ENCODE assay signal across 11 cellular contexts in the genomic region with DNA sequence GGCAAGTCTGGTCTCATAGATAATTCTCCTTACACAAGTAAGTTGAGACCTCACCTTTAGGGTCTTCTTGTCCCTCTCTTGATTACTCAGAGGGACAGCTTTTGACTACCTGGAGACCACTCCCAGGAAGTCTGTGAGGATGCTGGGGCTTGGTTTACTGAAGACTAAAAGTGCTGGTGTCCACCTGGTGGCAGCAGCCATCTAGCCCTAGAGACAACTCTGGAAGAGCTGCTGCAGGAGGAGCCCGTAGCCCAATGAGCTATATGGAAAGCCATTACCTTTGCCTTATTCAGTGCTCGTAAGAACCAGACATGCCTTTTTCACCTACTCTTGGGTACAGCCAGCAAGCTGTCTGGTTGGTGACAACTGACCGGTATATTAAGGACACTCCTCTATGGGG. TPM values are rescaled to one million over a fixed set of nuclear protein-coding genes. Genes with fewer than 3 reads are reported as not detected.
DNase-seq lines count a peak whose midpoint lies in the region; ATAC-seq and TF ChIP-seq lines count a peak whose summit lies in the region.
"Had no signal": no experiment of that assay in that cellular context is flagged by ENCODE, and none has a peak within 500 bp of the region (broad histone marks: within the 10 kb centered on the region; RNA-seq: fewer than 3 reads in every experiment).

No MANE protein-coding gene starts in this region.

- no peaks in the 10 kb centered on the region for H3K36me3 ChIP-seq in RWPE2 (ENCODE audit: low read depth)
- H3K36me3 ChIP-seq: right atrium auricular region had no signal

- DNase-seq in AG09309 (ENCODE audit: low read depth) (no peak), RWPE2 (ENCODE audit: low spot score) (no peak), fibroblast of the aortic adventitia (ENCODE audit: low read depth) (peak; percentile 11), SW 1271 (lab: John Stamatoyannopoulos, UW) (no peak), HEK293T (ENCODE audit: extremely low spot score) (no peak)
- no peak for DNase-seq in activated naive CD4-positive, alpha-beta T cell treated with Interleukin-2 at 50 U/mL for 16 hours

- no peaks in the 10 kb centered on the region for H3K4me1 ChIP-seq in RWPE2 (ENCODE audit: insufficient read depth, poor library complexity, severe bottlenecking)
- H3K4me1 ChIP-seq: right atrium auricular region had no signal

- peak; percentile 9 for ATAC-seq in GM19372 (IDR thresholded peaks at IDR 0.05; ENCODE audit: low read depth, unreplicated experiment)
- peak; percentile 55 for ATAC-seq in RWPE2 (ENCODE audit: low read depth)
- no peak for ATAC-seq in HG03520 (IDR thresholded peaks at IDR 0.05; ENCODE audit: unreplicated experiment)

- H3K9me3 ChIP-seq in RWPE2 (ENCODE audit: severe bottlenecking) = no peaks in the 10 kb centered on the region
- H3K9me3 ChIP-seq: right atrium auricular region had no signal

- H3K4me3 ChIP-seq in AG09309 (ENCODE audit: control insufficient read depth, low read depth, low read length) (no peak overlapping the region), RWPE2 (ENCODE audit: severe bottlenecking) (no peak overlapping the region), fibroblast of the aortic adventitia (ENCODE audit: low read depth, low read length) (no peak overlapping the region)
- H3K4me3 ChIP-seq: right atrium auricular region had no signal

- POLR2A ChIA-PET in HEK293T (lab: Yijun Ruan, JAX) = no interaction called here

- no peak overlapping the region for H3K27ac ChIP-seq in RWPE2 (ENCODE audit: poor library complexity, severe bottlenecking)
- H3K27ac ChIP-seq: right atrium auricular region had no signal

- no peaks in the 10 kb centered on the region for H3K27me3 ChIP-seq in RWPE2 (ENCODE audit: insufficient read depth, poor library complexity, severe bottlenecking)
- H3K27me3 ChIP-seq: right atrium auricular region had no signal

- TF ChIP-seq CTCF in AG09309 (IDR thresholded peaks at IDR 0.05; ENCODE audit: control insufficient read depth, insufficient read depth, low read depth, low read length, missing control alignments) (peak; percentile 45), RWPE2 (IDR thresholded peaks at IDR 0.05; ENCODE audit: poor library complexity, severe bottlenecking) (no peak), fibroblast of the aortic adventitia (IDR thresholded peaks at IDR 0.05; ENCODE audit: insufficient read depth, low read length) (peak; percentile 27)

- CTCF ChIA-PET in HEK293T (lab: Yijun Ruan, JAX) = interaction anchor here (0.6 to 2.2 kb wide), 7 partner anchors 46 to 476 kb away, joined by 3 to 22 read pairs (median 3); no protein-coding TSS in a partner anchor

TF ChIP-seq in HEK293T, 16 proteins besides CTCF, POLR2A, EP300 and RAD21:
- TF ChIP-seq CTBP1 (IDR thresholded peaks at IDR 0.05; ENCODE audit: borderline replicate concordance) = no peak
- TF ChIP-seq ZNF384 (IDR thresholded peaks at IDR 0.05) = no peak
- TF ChIP-seq FOXK2 (IDR thresholded peaks at IDR 0.05) = no peak
- TF ChIP-seq PKNOX1 (IDR thresholded peaks at IDR 0.05) = no peak
- TF ChIP-seq ARNT (IDR thresholded peaks at IDR 0.05) = no peak
- no peak for TF ChIP-seq BHLHE40 (IDR thresholded peaks at IDR 0.05; ENCODE audit: borderline replicate concordance)
- no peak for TF ChIP-seq L3MBTL2 (conservative IDR thresholded peaks at IDR 0.05)
- TF ChIP-seq LEF1 (IDR thresholded peaks at IDR 0.05; ENCODE audit: borderline replicate concordance) = no peak
- no peak for TF ChIP-seq SUZ12 (IDR thresholded peaks at IDR 0.05)
- no peak for TF ChIP-seq SP1 (IDR thresholded peaks at IDR 0.05)
- TF ChIP-seq FOXM1 (IDR thresholded peaks at IDR 0.05; ENCODE audit: borderline replicate concordance) = no peak
- no peak for TF ChIP-seq TARDBP (IDR thresholded peaks at IDR 0.05)

RNA-seq across cellular contexts. Expression of gene FGFBP2, which starts 7.3 kb away (rescaled TPM):
- total RNA-seq in fibroblast of the aortic adventitia (ENCODE audit: low replicate concordance) = not detected in 2 replicates

RNA-seq across cellular contexts. Expression of gene FGFBP1, which starts 17.1 kb away (rescaled TPM):
- total RNA-seq in fibroblast of the aortic adventitia (ENCODE audit: low replicate concordance) = not detected in 2 replicates
- total RNA-seq: cardiac septum, myocyte had no signal
